Comparison of ENCODE assay signal across 8 cellular contexts in genomic region chr12:3885179-3886094, GRCh38. TPM values are rescaled to one million over a fixed set of nuclear protein-coding genes. Genes with fewer than 3 reads are reported as not detected.
DNase-seq lines count a peak whose midpoint lies in the region; ATAC-seq and TF ChIP-seq lines count a peak whose summit lies in the region.

No MANE protein-coding gene starts in this region.

- H3K79me2 ChIP-seq in OCI-LY3 (ENCODE audit: low read length) = no peaks in the 10 kb centered on the region

- WGBS in body of pancreas, 2 donors = 36 to 46% methylated on average over 9 of the region's 9 CpGs

- DNase-seq in body of pancreas (peak in 3 of 4 donors; percentile 18 to 24 (median 18)), iris pigment epithelial cell (ENCODE audit: low read depth) (peak; percentile 73), smooth muscle cell of the brain vasculature (ENCODE audit: low read depth, low spot score) (peak; percentile 45)

- TF ChIP-seq CTCF in GM12875 (IDR thresholded peaks at IDR 0.05; ENCODE audit: borderline replicate concordance, insufficient read depth, low read depth, low read length) = peak; percentile 42; the same call in 1 of the 2 replicates
- peak; percentile 88 for TF ChIP-seq CTCF in OCI-LY3 (IDR thresholded peaks at IDR 0.05; ENCODE audit: low read depth, low read length)
- peak; percentile 66 to 88 (median 83) for TF ChIP-seq CTCF in body of pancreas (IDR thresholded peaks at IDR 0.05)

- no peak for TF ChIP-seq POLR2A in body of pancreas (IDR thresholded peaks at IDR 0.05)

- intact Hi-C loops in body of pancreas (cut with DNase I) = loop anchor here (10.0 kb wide), 1 partner anchor 149 kb away; no protein-coding TSS in a partner anchor

- H3K9me3 ChIP-seq in BLaER1 treated with 17β-estradiol and CSF1 and Interleukin-3, amounts not matched to agents 10 nM and 100 nM (replicated peaks in 1 of 11) = no peaks in the 10 kb centered on the region
- no peaks in the 10 kb centered on the region for H3K9me3 ChIP-seq in OCI-LY3 (ENCODE audit: insufficient read depth, low read length)
- H3K9me3 ChIP-seq in body of pancreas = no peaks in the 10 kb centered on the region

- peak overlapping the region in 6 of 10 experiments; percentile 1 to 37 (median 24); a peak in 5 of 20 replicates for H3K4me3 ChIP-seq in BLaER1 treated with 17β-estradiol and CSF1 and Interleukin-3, amounts not matched to agents 10 nM and 100 nM
- no peak overlapping the region for H3K4me3 ChIP-seq in GM12875 (ENCODE audit: low read depth, low read length)
- peak overlapping the region; percentile 63 for H3K4me3 ChIP-seq in OCI-LY3 (ENCODE audit: low read length)
- no peak overlapping the region for H3K4me3 ChIP-seq in body of pancreas

- H2AFZ ChIP-seq in OCI-LY3 (ENCODE audit: low read depth, low read length) = peak overlapping the region; percentile 63

- no peaks in the 10 kb centered on the region for H4K20me1 ChIP-seq in BLaER1 treated with 17β-estradiol and CSF1 and Interleukin-3, amounts not matched to agents 10 nM and 100 nM
- H4K20me1 ChIP-seq in OCI-LY3 (ENCODE audit: insufficient read depth, low read length) = no peaks in the 10 kb centered on the region

- H3K4me2 ChIP-seq in BLaER1 treated with 17β-estradiol and CSF1 and Interleukin-3, amounts not matched to agents 10 nM and 100 nM = peak overlapping the region; percentile 51 to 79 (median 68)
- peak overlapping the region; percentile 70 for H3K4me2 ChIP-seq in OCI-LY3 (ENCODE audit: low read length)

- ATAC-seq in body of pancreas (peak; percentile 50), GM19463 (IDR thresholded peaks at IDR 0.05; ENCODE audit: unreplicated experiment) (no peak), HG02885 (IDR thresholded peaks at IDR 0.05; ENCODE audit: poor library complexity, unreplicated experiment) (no peak)

- H3K36me3 ChIP-seq in BLaER1 treated with 17β-estradiol and CSF1 and Interleukin-3, amounts not matched to agents 10 nM and 100 nM = no peaks in the 10 kb centered on the region
- H3K36me3 ChIP-seq in OCI-LY3 (replicated peaks; ENCODE audit: low read depth, low read length) = no peaks in the 10 kb centered on the region
- H3K36me3 ChIP-seq in body of pancreas (replicated peaks in 1 of 2; ENCODE audit: insufficient read depth in 1 of 2, low read depth in 2 of 2) = no peaks in the 10 kb centered on the region

- H3K27ac ChIP-seq in BLaER1 treated with 17β-estradiol and CSF1 and Interleukin-3, amounts not matched to agents 10 nM and 100 nM = 0 out of 22 replicates have a peak overlapping the region, but pooled peaks of 2 of the 11 experiments have one; percentile 10 to 29
- no peak overlapping the region for H3K27ac ChIP-seq in OCI-LY3 (ENCODE audit: low read length)
- H3K27ac ChIP-seq in body of pancreas = peak overlapping the region in 1 of 4 donors; percentile 36

- H3K9ac ChIP-seq in BLaER1 treated with 17β-estradiol and CSF1 and Interleukin-3, amounts not matched to agents 10 nM and 100 nM = peak overlapping the region; percentile 8 to 56 (median 40); a peak in 11 of 22 replicates
- peak overlapping the region; percentile 17; the same call in 1 of the 2 replicates for H3K9ac ChIP-seq in OCI-LY3 (ENCODE audit: low read length)

- H3K27me3 ChIP-seq in BLaER1 treated with 17β-estradiol and CSF1 and Interleukin-3, amounts not matched to agents 10 nM and 100 nM = peaks cover 0 to 6% (median 0%) of the 10 kb centered on the region in 11 experiments; a peak in 3 of 22 replicates
- H3K27me3 ChIP-seq in OCI-LY3 (ENCODE audit: low read depth, low read length) (peaks cover 16% of the 10 kb centered on the region), body of pancreas (no peaks in the 10 kb centered on the region)

- H3K4me1 ChIP-seq in BLaER1 treated with 17β-estradiol and CSF1 and Interleukin-3, amounts not matched to agents 10 nM and 100 nM = peaks cover 0 to 15% (median 5%) of the 10 kb centered on the region in 10 experiments; a peak in 8 of 20 replicates
- H3K4me1 ChIP-seq in OCI-LY3 (ENCODE audit: low read length) (peaks cover 2% of the 10 kb centered on the region; the same call in 1 of the 2 replicates), body of pancreas (no peaks in the 10 kb centered on the region)

RNA-seq across cellular contexts. Expression of gene PARP11, which starts 12.2 kb away (rescaled TPM):
- 1 to 10 TPM; 2.3 to 3.3 TPM for total RNA-seq in body of pancreas

Comparison
In these comparisons a context has a peak if more than half of its experiments do, and no peak if none do; other contexts are left out.
1. H3K4me3 ChIP-seq: peak in BLaER1 treated with 17β-estradiol and CSF1 and Interleukin-3, amounts not matched to agents 10 nM and 100 nM (6 of 10) and OCI-LY3 (single experiment); none in GM12875 (single experiment) and body of pancreas (0 of 2).
2. DNase-seq: peak in every context shown above with its lines; median percentile 73 in iris pigment epithelial cell; 45 in smooth muscle cell of the brain vasculature; 18 in body of pancreas.
3. Peak in every context shown above with its lines, with median percentiles within 50 percentile points of each other: CTCF ChIP-seq.